10 cellular contexts compared by ENCODE assay signal in genomic region chr1:67853704-67854103, GRCh38. TPM values are rescaled to one million over a fixed set of nuclear protein-coding genes. Genes with fewer than 3 reads are reported as not detected.
DNase-seq lines count a peak whose midpoint lies in the region; ATAC-seq and TF ChIP-seq lines count a peak whose summit lies in the region.
"Had no signal": no experiment of that assay in that cellular context is flagged by ENCODE, and none has a peak within 500 bp of the region (broad histone marks: within the 10 kb centered on the region; RNA-seq: fewer than 3 reads in every experiment).

No MANE protein-coding gene starts in this region.

- no peak overlapping the region for H4K12ac ChIP-seq in trophoblast cell (ENCODE audit: low read depth, low read length)

- no peak overlapping the region for H3K27ac ChIP-seq in foreskin keratinocyte
- H3K27ac ChIP-seq in trophoblast cell (ENCODE audit: low read depth, low read length), result no peak overlapping the region
- H3K27ac ChIP-seq in CD8-positive, alpha-beta memory T cell (ENCODE audit: low read depth, low read length), result no peak overlapping the region

- H3K79me2 ChIP-seq in trophoblast cell (ENCODE audit: control insufficient read depth, insufficient read depth, low read length, poor library complexity), result no peaks in the 10 kb centered on the region

- H3K79me1 ChIP-seq in trophoblast cell (ENCODE audit: low read length), result no peaks in the 10 kb centered on the region

- H2AFZ ChIP-seq in trophoblast cell (ENCODE audit: insufficient read depth, low read length, poor library complexity), result no peak overlapping the region

- no peak overlapping the region for H4K91ac ChIP-seq in trophoblast cell (ENCODE audit: low read depth, low read length)

- H3K23ac ChIP-seq in trophoblast cell (ENCODE audit: low read length), result no peak overlapping the region

- TF ChIP-seq CTCF in foreskin keratinocyte (conservative IDR thresholded peaks at IDR 0.05), result peak; percentile 93

- no peak overlapping the region for H2BK12ac ChIP-seq in trophoblast cell (ENCODE audit: low read length)

- H3K4me3 Mint-ChIP-seq in activated naive CD4-positive, alpha-beta T cell treated with anti-CD3 and anti-CD28 coated beads for 36 hours, result no peak overlapping the region
- no peak overlapping the region for H3K4me3 Mint-ChIP-seq in CD8-positive, alpha-beta memory T cell
- H3K4me3 Mint-ChIP-seq: central memory CD8-positive, alpha-beta T cell; stimulated activated naive CD8-positive, alpha-beta T cell treated with anti-CD3 and anti-CD28 coated beads, Interleukin-15, Interleukin-2, amounts not matched to agents 100 ng/mL and 50 ng/mL, for 24 hours had no signal

- no peak overlapping the region for H3K4me2 ChIP-seq in trophoblast cell (ENCODE audit: low read length)

- no peak overlapping the region for H4K8ac ChIP-seq in trophoblast cell (ENCODE audit: low read depth, low read length)

- no peak overlapping the region for H3K4me3 ChIP-seq in trophoblast cell (ENCODE audit: low read depth, low read length)
- no peak overlapping the region for H3K4me3 ChIP-seq in CD8-positive, alpha-beta memory T cell (ENCODE audit: low read length)

- no peaks in the 10 kb centered on the region for H3K27me3 ChIP-seq in foreskin keratinocyte
- no peaks in the 10 kb centered on the region for H3K27me3 ChIP-seq in trophoblast cell (ENCODE audit: insufficient read depth, low read length)
- H3K27me3 ChIP-seq in CD8-positive, alpha-beta memory T cell (ENCODE audit: insufficient read depth, low read length, poor library complexity, severe bottlenecking), result no peaks in the 10 kb centered on the region

- DNase-seq in activated naive CD4-positive, alpha-beta T cell treated with anti-CD3 and anti-CD28 coated beads for 36 hours, result peak; percentile 33
- no peak for DNase-seq in activated naive CD4-positive, alpha-beta T cell (lab: John Stamatoyannopoulos, UW)
- DNase-seq in NCI-H1417 treated with DMSO at 0.1 percent for 48 hours (lab: John Stamatoyannopoulos, UW) (peak; percentile 58), SW480 (ENCODE audit: low spot score) (peak; percentile 65), foreskin keratinocyte (no peak), trophoblast cell (peak; percentile 57 to 82), GOT3 (lab: John Stamatoyannopoulos, UW) (no peak)
- DNase-seq in CD8-positive, alpha-beta memory T cell, result no peak

- no peaks in the 10 kb centered on the region for H3K9me3 Mint-ChIP-seq in activated naive CD4-positive, alpha-beta T cell treated with anti-CD3 and anti-CD28 coated beads for 36 hours
- peaks cover 0 to 2% (median 0%) of the 10 kb centered on the region in 5 donors for H3K9me3 Mint-ChIP-seq in CD8-positive, alpha-beta memory T cell
- H3K9me3 Mint-ChIP-seq: central memory CD8-positive, alpha-beta T cell; stimulated activated naive CD8-positive, alpha-beta T cell treated with anti-CD3 and anti-CD28 coated beads, Interleukin-15, Interleukin-2, amounts not matched to agents 100 ng/mL and 50 ng/mL, for 24 hours had no signal

- H3K4me1 Mint-ChIP-seq in activated naive CD4-positive, alpha-beta T cell treated with anti-CD3 and anti-CD28 coated beads for 36 hours (ENCODE audit: low read depth), result no peaks in the 10 kb centered on the region
- no peaks in the 10 kb centered on the region for H3K4me1 Mint-ChIP-seq in CD8-positive, alpha-beta memory T cell
- H3K4me1 Mint-ChIP-seq: central memory CD8-positive, alpha-beta T cell had no signal

- H2BK120ac ChIP-seq in trophoblast cell (ENCODE audit: insufficient read depth, low read length, poor library complexity), result no peak overlapping the region

- H3K18ac ChIP-seq in trophoblast cell (ENCODE audit: low read length), result no peak overlapping the region

- ATAC-seq in foreskin keratinocyte, result peak; percentile 73

- H3K27me3 Mint-ChIP-seq in activated naive CD4-positive, alpha-beta T cell treated with anti-CD3 and anti-CD28 coated beads for 36 hours (ENCODE audit: low read depth), result peaks cover 23% of the 10 kb centered on the region
- peaks cover 4 to 33% of the 10 kb centered on the region in 2 donors for H3K27me3 Mint-ChIP-seq in CD8-positive, alpha-beta memory T cell

- no peak overlapping the region for H2AK5ac ChIP-seq in trophoblast cell (ENCODE audit: low read length)

- no peaks in the 10 kb centered on the region for H3K36me3 Mint-ChIP-seq in activated naive CD4-positive, alpha-beta T cell treated with anti-CD3 and anti-CD28 coated beads for 36 hours (ENCODE audit: low read depth)
- no peaks in the 10 kb centered on the region for H3K36me3 Mint-ChIP-seq in CD8-positive, alpha-beta memory T cell

- no peak overlapping the region for H3K14ac ChIP-seq in trophoblast cell (ENCODE audit: low read length)

- no peak overlapping the region for H3K9ac ChIP-seq in trophoblast cell (ENCODE audit: low read length)

- no peak overlapping the region for H2BK5ac ChIP-seq in trophoblast cell (ENCODE audit: low read depth, low read length, poor library complexity)

- no peaks in the 10 kb centered on the region for H3K9me3 ChIP-seq in trophoblast cell (ENCODE audit: insufficient read depth, low read depth, low read length)
- H3K9me3 ChIP-seq in CD8-positive, alpha-beta memory T cell (ENCODE audit: low read length), result no peaks in the 10 kb centered on the region

- no CpG with 5 or more reads among the region's 2 CpGs for WGBS in trophoblast cell (ENCODE audit: extremely low coverage, insufficient coverage, insufficient read length)

- POLR2A ChIA-PET in CD8-positive, alpha-beta memory T cell (lab: Charles Lee), result no interaction called here

- intact Hi-C loops in activated naive CD4-positive, alpha-beta T cell treated with anti-CD3 and anti-CD28 coated beads for 36 hours (cut with micrococcal nuclease), result loop anchor here (5.0 kb wide), 2 partner anchors 159 to 589 kb away; no protein-coding TSS in a partner anchor

- CTCF ChIA-PET in activated naive CD4-positive, alpha-beta T cell treated with anti-CD3 and anti-CD28 coated beads for 36 hours (lab: Charles Lee), result no interaction called here
- CTCF ChIA-PET in CD8-positive, alpha-beta memory T cell (lab: Charles Lee), result no interaction called here

- no peak overlapping the region for H3K27ac Mint-ChIP-seq in activated naive CD4-positive, alpha-beta T cell treated with anti-CD3 and anti-CD28 coated beads for 36 hours
- no peak overlapping the region for H3K27ac Mint-ChIP-seq in CD8-positive, alpha-beta memory T cell
- H3K27ac Mint-ChIP-seq: stimulated activated naive CD8-positive, alpha-beta T cell treated with anti-CD3 and anti-CD28 coated beads, Interleukin-15, Interleukin-2, amounts not matched to agents 100 ng/mL and 50 ng/mL, for 24 hours had no signal

- no peak overlapping the region for H3K4ac ChIP-seq in trophoblast cell (ENCODE audit: low read depth, low read length)

- H3K36me3 ChIP-seq in trophoblast cell (ENCODE audit: control insufficient read depth in 1 of 2, insufficient read depth in 2 of 2, low read length in 2 of 2), result no peaks in the 10 kb centered on the region
- H3K36me3 ChIP-seq in CD8-positive, alpha-beta memory T cell (ENCODE audit: insufficient read depth, low read length), result no peaks in the 10 kb centered on the region

- H3K4me1 ChIP-seq in foreskin keratinocyte (peaks cover 9% of the 10 kb centered on the region), trophoblast cell (ENCODE audit: control insufficient read depth in 1 of 2, insufficient read depth in 2 of 2, low read length in 2 of 2) (no peaks in the 10 kb centered on the region)
- no peaks in the 10 kb centered on the region for H3K4me1 ChIP-seq in CD8-positive, alpha-beta memory T cell (ENCODE audit: insufficient read depth, low read length)

RNA-seq across cellular contexts. Expression of gene GNG12, which starts 20.4 kb away (rescaled TPM):
- total RNA-seq in activated naive CD4-positive, alpha-beta T cell treated with anti-CD3 and anti-CD28 coated beads for 36 hours, result under 1 TPM; 0.05 to 0.07 TPM
- total RNA-seq in foreskin keratinocyte, result 203 and 223 TPM in 2 replicates
- 67.8 and 74.1 TPM in 2 replicates for polyA plus RNA-seq in foreskin keratinocyte
- polyA plus RNA-seq in trophoblast cell (2013), result 44.5 and 46.2 TPM in 2 replicates
- total RNA-seq in CD8-positive, alpha-beta memory T cell, result under 1 TPM; 0.71 to 0.77 TPM
- not detected for polyA plus RNA-seq in CD8-positive, alpha-beta memory T cell

Comparison
In these comparisons a context has a peak if more than half of its experiments do, and no peak if none do; other contexts are left out.
1. DNase-seq: peak in activated naive CD4-positive, alpha-beta T cell treated with anti-CD3 and anti-CD28 coated beads for 36 hours (single experiment), NCI-H1417 treated with DMSO at 0.1 percent for 48 hours (single experiment), SW480 (single experiment) and trophoblast cell (2 of 2); none in activated naive CD4-positive, alpha-beta T cell (0 of 4), foreskin keratinocyte (0 of 2), CD8-positive, alpha-beta memory T cell (0 of 5) and GOT3 (single experiment).
2. RNA of gene GNG12, which starts 20.4 kb away (total RNA-seq): 203 to 223 TPM in foreskin keratinocyte; 0.71 to 0.77 TPM in CD8-positive, alpha-beta memory T cell and 0.05 to 0.07 TPM in activated naive CD4-positive, alpha-beta T cell treated with anti-CD3 and anti-CD28 coated beads for 36 hours; every median in the first group is over 100 times any median in the second.